ENCODE assay signal across 2 cellular contexts in the genomic region with DNA sequence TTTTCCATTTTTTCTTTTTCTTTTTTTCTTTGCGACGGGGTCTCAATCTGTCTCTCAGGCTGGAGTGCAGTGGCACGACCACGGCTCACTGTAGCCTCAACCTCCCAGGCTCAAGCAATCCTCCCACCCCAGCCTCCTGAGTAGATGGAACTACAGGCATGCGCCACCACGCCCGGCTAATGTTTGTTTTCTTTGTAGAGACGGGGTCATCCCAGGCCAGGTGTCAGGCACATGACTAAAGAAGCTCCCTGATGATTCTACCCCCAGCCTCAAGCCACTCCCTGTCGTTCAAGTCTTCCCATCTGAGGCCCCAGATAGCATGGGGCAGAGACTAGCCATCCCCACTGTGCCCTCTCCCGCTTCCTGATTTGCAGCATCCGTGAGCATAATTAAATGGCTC.
TF ChIP-seq lines count a peak whose summit lies in the region.

No MANE protein-coding gene starts in this region.

TF ChIP-seq in A549, 52 proteins besides CTCF, POLR2A, EP300 and RAD21 (continued from another document):
- TF ChIP-seq POLR2AphosphoS2 (conservative IDR thresholded peaks at IDR 0.05; ENCODE audit: low read length) (no peak), KDM1A (IDR thresholded peaks at IDR 0.05; ENCODE audit: low read depth) (no peak), SMC3 (IDR thresholded peaks at IDR 0.05) (no peak), JUNB (IDR thresholded peaks at IDR 0.05) (no peak), HOXA7 (CRISPR knock-in tag; IDR thresholded peaks at IDR 0.05) (no peak), CBX2 (IDR thresholded peaks at IDR 0.05; ENCODE audit: borderline replicate concordance, low read depth) (no peak), NFE2L2 (conservative IDR thresholded peaks at IDR 0.05; ENCODE audit: low read length) (no peak), FOXS1 (CRISPR knock-in tag; IDR thresholded peaks at IDR 0.05) (no peak)
- TF ChIP-seq, protein P1, sequence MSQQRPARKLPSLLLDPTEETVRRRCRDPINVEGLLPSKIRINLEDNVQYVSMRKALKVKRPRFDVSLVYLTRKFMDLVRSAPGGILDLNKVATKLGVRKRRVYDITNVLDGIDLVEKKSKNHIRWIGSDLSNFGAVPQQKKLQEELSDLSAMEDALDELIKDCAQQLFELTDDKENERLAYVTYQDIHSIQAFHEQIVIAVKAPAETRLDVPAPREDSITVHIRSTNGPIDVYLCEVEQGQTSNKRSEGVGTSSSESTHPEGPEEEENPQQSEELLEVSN (IDR thresholded peaks at IDR 0.05; ENCODE audit: borderline replicate concordance, low read depth) = no peak
- TF ChIP-seq, protein P2, sequence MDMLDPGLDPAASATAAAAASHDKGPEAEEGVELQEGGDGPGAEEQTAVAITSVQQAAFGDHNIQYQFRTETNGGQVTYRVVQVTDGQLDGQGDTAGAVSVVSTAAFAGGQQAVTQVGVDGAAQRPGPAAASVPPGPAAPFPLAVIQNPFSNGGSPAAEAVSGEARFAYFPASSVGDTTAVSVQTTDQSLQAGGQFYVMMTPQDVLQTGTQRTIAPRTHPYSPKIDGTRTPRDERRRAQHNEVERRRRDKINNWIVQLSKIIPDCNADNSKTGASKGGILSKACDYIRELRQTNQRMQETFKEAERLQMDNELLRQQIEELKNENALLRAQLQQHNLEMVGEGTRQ (IDR thresholded peaks at IDR 0.05) = no peak
- TF ChIP-seq, protein P3, sequence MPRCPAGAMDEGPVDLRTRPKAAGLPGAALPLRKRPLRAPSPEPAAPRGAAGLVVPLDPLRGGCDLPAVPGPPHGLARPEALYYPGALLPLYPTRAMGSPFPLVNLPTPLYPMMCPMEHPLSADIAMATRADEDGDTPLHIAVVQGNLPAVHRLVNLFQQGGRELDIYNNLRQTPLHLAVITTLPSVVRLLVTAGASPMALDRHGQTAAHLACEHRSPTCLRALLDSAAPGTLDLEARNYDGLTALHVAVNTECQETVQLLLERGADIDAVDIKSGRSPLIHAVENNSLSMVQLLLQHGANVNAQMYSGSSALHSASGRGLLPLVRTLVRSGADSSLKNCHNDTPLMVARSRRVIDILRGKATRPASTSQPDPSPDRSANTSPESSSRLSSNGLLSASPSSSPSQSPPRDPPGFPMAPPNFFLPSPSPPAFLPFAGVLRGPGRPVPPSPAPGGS (IDR thresholded peaks at IDR 0.05) = no peak
- TF ChIP-seq, protein P4, sequence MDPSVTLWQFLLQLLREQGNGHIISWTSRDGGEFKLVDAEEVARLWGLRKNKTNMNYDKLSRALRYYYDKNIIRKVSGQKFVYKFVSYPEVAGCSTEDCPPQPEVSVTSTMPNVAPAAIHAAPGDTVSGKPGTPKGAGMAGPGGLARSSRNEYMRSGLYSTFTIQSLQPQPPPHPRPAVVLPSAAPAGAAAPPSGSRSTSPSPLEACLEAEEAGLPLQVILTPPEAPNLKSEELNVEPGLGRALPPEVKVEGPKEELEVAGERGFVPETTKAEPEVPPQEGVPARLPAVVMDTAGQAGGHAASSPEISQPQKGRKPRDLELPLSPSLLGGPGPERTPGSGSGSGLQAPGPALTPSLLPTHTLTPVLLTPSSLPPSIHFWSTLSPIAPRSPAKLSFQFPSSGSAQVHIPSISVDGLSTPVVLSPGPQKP (IDR thresholded peaks at IDR 0.05; ENCODE audit: low read depth, low read length) = no peak
TF ChIP-seq in A549: peak in this region for 0.

TF ChIP-seq in WTC11, 78 proteins besides CTCF, POLR2A, EP300 and RAD21:
- TF ChIP-seq, protein P5, sequence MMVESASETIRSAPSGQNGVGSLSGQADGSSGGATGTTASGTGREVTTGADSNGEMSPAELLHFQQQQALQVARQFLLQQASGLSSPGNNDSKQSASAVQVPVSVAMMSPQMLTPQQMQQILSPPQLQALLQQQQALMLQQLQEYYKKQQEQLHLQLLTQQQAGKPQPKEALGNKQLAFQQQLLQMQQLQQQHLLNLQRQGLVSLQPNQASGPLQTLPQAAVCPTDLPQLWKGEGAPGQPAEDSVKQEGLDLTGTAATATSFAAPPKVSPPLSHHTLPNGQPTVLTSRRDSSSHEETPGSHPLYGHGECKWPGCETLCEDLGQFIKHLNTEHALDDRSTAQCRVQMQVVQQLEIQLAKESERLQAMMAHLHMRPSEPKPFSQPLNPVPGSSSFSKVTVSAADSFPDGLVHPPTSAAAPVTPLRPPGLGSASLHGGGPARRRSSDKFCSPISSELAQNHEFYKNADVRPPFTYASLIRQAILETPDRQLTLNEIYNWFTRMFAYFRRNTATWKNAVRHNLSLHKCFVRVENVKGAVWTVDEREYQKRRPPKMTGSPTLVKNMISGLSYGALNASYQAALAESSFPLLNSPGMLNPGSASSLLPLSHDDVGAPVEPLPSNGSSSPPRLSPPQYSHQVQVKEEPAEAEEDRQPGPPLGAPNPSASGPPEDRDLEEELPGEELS (CRISPR knock-in tag; IDR thresholded peaks at IDR 0.05) = no peak
- TF ChIP-seq ETV6 (CRISPR knock-in tag; IDR thresholded peaks at IDR 0.05) (no peak), TEAD4 (CRISPR knock-in tag; IDR thresholded peaks at IDR 0.05) (no peak), CBFB (CRISPR knock-in tag; IDR thresholded peaks at IDR 0.05; ENCODE audit: low read depth) (no peak), ZNF317 (CRISPR knock-in tag; IDR thresholded peaks at IDR 0.05; ENCODE audit: borderline replicate concordance, low read depth) (no peak), FOXP1 (CRISPR knock-in tag; IDR thresholded peaks at IDR 0.05; ENCODE audit: borderline replicate concordance) (no peak), ZNF263 (CRISPR knock-in tag; IDR thresholded peaks at IDR 0.05; ENCODE audit: low read depth) (no peak)
- TF ChIP-seq, protein P6, sequence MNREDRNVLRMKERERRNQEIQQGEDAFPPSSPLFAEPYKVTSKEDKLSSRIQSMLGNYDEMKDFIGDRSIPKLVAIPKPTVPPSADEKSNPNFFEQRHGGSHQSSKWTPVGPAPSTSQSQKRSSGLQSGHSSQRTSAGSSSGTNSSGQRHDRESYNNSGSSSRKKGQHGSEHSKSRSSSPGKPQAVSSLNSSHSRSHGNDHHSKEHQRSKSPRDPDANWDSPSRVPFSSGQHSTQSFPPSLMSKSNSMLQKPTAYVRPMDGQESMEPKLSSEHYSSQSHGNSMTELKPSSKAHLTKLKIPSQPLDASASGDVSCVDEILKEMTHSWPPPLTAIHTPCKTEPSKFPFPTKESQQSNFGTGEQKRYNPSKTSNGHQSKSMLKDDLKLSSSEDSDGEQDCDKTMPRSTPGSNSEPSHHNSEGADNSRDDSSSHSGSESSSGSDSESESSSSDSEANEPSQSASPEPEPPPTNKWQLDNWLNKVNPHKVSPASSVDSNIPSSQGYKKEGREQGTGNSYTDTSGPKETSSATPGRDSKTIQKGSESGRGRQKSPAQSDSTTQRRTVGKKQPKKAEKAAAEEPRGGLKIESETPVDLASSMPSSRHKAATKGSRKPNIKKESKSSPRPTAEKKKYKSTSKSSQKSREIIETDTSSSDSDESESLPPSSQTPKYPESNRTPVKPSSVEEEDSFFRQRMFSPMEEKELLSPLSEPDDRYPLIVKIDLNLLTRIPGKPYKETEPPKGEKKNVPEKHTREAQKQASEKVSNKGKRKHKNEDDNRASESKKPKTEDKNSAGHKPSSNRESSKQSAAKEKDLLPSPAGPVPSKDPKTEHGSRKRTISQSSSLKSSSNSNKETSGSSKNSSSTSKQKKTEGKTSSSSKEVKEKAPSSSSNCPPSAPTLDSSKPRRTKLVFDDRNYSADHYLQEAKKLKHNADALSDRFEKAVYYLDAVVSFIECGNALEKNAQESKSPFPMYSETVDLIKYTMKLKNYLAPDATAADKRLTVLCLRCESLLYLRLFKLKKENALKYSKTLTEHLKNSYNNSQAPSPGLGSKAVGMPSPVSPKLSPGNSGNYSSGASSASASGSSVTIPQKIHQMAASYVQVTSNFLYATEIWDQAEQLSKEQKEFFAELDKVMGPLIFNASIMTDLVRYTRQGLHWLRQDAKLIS (CRISPR knock-in tag; IDR thresholded peaks at IDR 0.05; ENCODE audit: borderline replicate concordance) = no peak
